7 cellular contexts compared by ENCODE assay signal in the genomic region with DNA sequence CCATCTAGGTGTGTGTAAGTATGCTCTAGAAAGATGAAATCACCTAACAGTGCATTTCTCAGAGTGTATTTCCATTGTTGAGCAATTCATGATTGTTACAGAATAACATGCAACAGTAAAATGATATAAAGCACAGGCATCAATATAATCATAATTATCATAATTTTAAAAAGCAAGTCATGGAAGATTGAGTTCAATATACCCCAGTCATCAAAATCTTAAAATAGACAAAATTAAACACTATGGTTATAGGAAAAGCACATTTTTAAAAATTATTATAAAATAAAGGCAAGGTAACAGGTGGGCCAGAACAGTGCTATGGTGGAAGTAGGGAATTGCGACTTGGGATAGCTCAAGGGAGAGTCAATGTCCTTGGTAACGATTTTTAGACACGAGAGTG.
"Had no signal": no experiment of that assay in that cellular context is flagged by ENCODE, and none has a peak within 500 bp of the region (broad histone marks: within the 10 kb centered on the region; RNA-seq: fewer than 3 reads in every experiment).

No MANE protein-coding gene starts in this region.

- ATAC-seq: GM23338, K562 had no signal

- DNase-seq: H9, IMR-90, KG1 had no signal

- FAIRE-seq: H1, H54, K562 had no signal

- H3K4me3 ChIP-seq: GM23338, K562 had no signal

- H2AFZ ChIP-seq: GM23338 had no signal

- H3K4me2 ChIP-seq: GM23338 had no signal
